In genomic region chr6:45791600-45792168, GRCh38 we compare ENCODE assay signal across 15 cellular contexts.
DNase-seq lines count a peak whose midpoint lies in the region; ATAC-seq and TF ChIP-seq lines count a peak whose summit lies in the region.
"Had no signal": no experiment of that assay in that cellular context is flagged by ENCODE, and none has a peak within 500 bp of the region (broad histone marks: within the 10 kb centered on the region; RNA-seq: fewer than 3 reads in every experiment).

No MANE protein-coding gene starts in this region.

- H3K36me3 ChIP-seq in adipocyte (ENCODE audit: control insufficient read depth, insufficient read depth, low read length, severe bottlenecking) (no peaks in the 10 kb centered on the region), spleen (no peaks in the 10 kb centered on the region), H7 (replicated peaks; ENCODE audit: control insufficient read depth, insufficient read depth, low read length) (no peaks in the 10 kb centered on the region)
- H3K36me3 ChIP-seq: heart left ventricle, neural progenitor cell had no signal

- TF ChIP-seq CTCF in foreskin fibroblast (IDR thresholded peaks at IDR 0.05; ENCODE audit: low read depth, low read length) (no peak), spleen (IDR thresholded peaks at IDR 0.05 in 8 of 11, conservative IDR thresholded peaks at IDR 0.05 in 3 of 11) (no peak)

- H3K27ac ChIP-seq in spleen, result no peak overlapping the region
- H3K27ac ChIP-seq: heart left ventricle, neural progenitor cell, testis had no signal

- H3K4me3 ChIP-seq in adipocyte (ENCODE audit: low read length) (peak overlapping the region; percentile 14), foreskin fibroblast (ENCODE audit: low read depth in 1 of 2, low read length in 2 of 2) (no peak overlapping the region), spleen (no peak overlapping the region), H7 (ENCODE audit: insufficient read depth, low read depth, low read length) (no peak overlapping the region)
- H3K4me3 ChIP-seq: heart left ventricle, neural progenitor cell, testis had no signal

- H3K4me1 ChIP-seq in adipocyte (ENCODE audit: control insufficient read depth, insufficient read depth, low read length), result peaks cover 9% of the 10 kb centered on the region
- H3K4me1 ChIP-seq in spleen, result no peaks in the 10 kb centered on the region
- H3K4me1 ChIP-seq: heart left ventricle, testis had no signal

- H3K27me3 ChIP-seq in adipocyte (replicated peaks; ENCODE audit: control insufficient read depth, insufficient read depth, low read length), result no peaks in the 10 kb centered on the region
- no peaks in the 10 kb centered on the region for H3K27me3 ChIP-seq in spleen (replicated peaks in 1 of 7)
- H3K27me3 ChIP-seq in H7 (ENCODE audit: control insufficient read depth, insufficient read depth, low read length), result no peaks in the 10 kb centered on the region
- H3K27me3 ChIP-seq: heart left ventricle, neural progenitor cell, testis had no signal

- peak; percentile 75 for DNase-seq in HCEC 1CT
- peak; percentile 74 for DNase-seq in adipocyte (ENCODE audit: low read depth)
- peak; percentile 32 to 70 for DNase-seq in foreskin fibroblast
- peak; percentile 37 for DNase-seq in stromal cell of bone marrow (ENCODE audit: low read depth)
- no peak for DNase-seq in spleen
- DNase-seq in H7, result no peak
- DNase-seq in Right ventricle myocardium inferior (ENCODE audit: missing footprints), result no peak
- DNase-seq: Calu3, MV-4-11, NCI-H2227 treated with DMSO at 0.1 percent for 48 hours, testis had no signal

- intact Hi-C loops in spleen (cut with DNase I; ENCODE audit: low total_unique reads), result no loop called here
- intact Hi-C loops in Right ventricle myocardium inferior (cut with DNase I), result no loop called here

- ATAC-seq in Right ventricle myocardium inferior, result no peak
- ATAC-seq: activated naive CD4-positive, alpha-beta T cell treated with anti-CD3 and anti-CD28 coated beads, Interleukin-2, amount 50 U/mL, for 72 hours; Panc1 had no signal

- no peaks in the 10 kb centered on the region for H3K9me3 ChIP-seq in adipocyte (ENCODE audit: control insufficient read depth, low read length)
- H3K9me3 ChIP-seq in spleen, result no peaks in the 10 kb centered on the region
- H3K9me3 ChIP-seq: heart left ventricle, testis had no signal

- WGBS in spleen, 5 donors, result 71 to 92% (median 83%) methylated on average over 2 of the region's 2 CpGs

- peak overlapping the region; percentile 31 for H3K9ac ChIP-seq in adipocyte (ENCODE audit: low read length)
- H3K9ac ChIP-seq: neural progenitor cell had no signal

- no peak for TF ChIP-seq POLR2A in spleen (IDR thresholded peaks at IDR 0.05)

Comparison
In these comparisons a context has a peak if more than half of its experiments do, and no peak if none do; other contexts are left out.
1. DNase-seq: peak in HCEC 1CT (single experiment), adipocyte (single experiment), foreskin fibroblast (2 of 2) and stromal cell of bone marrow (single experiment); none in spleen (single experiment), H7 (single experiment) and Right ventricle myocardium inferior (single experiment).